Comparison of ENCODE assay signal across 10 cellular contexts in the genomic region with DNA sequence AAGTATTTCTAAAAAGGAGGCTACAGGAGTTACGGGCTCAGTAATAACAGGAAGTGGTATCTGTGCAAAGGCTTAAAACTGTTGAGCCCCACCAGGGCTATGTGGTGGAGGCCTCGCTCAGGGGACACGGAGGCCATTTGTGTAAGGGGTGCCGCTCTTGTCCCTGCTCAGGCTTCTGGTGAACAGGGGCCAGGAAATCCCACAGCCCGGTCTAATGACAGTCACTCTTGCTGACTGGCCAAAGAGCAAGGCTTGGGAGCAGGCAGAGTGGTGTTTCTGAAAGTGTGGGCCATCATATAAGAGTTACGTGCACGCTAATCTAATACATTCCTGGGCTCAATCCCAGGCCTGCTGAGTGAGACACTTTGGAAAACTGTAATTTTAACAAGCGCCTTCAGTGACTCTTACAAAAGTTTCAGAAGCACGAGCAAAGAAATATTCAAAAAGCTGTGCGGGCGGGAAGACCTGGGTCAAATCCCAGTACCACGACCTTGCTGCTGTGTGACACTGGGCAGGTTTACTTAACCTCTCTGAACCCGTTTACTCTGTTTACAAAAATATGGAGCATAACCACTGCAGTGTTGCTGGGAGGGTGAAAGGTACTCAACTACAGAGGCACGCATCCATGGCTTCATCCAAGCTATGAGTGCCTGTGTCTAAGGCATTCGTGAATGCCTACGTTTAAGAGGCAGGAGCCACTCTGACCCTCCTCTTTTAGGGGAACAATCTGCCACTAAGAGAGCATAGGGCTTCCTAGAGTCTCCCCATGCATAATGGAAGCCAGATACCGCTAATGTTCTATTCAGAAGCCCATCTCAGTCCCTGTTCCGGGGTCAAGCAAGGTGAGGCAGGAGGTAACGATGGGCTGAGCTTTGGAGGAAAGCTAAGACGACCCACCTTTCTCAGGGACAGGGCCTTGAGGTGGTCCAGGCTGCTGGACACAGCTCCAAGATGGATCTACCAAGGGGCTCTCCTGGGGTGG. TPM values are rescaled to one million over a fixed set of nuclear protein-coding genes. Genes with fewer than 3 reads are reported as not detected.
DNase-seq lines count a peak whose midpoint lies in the region; ATAC-seq and TF ChIP-seq lines count a peak whose summit lies in the region.
"Had no signal": no experiment of that assay in that cellular context is flagged by ENCODE, and none has a peak within 500 bp of the region (broad histone marks: within the 10 kb centered on the region; RNA-seq: fewer than 3 reads in every experiment).

No MANE protein-coding gene starts in this region.

- TF ChIP-seq POLR2A in sigmoid colon (IDR thresholded peaks at IDR 0.05): no peak

- peak in 3 of 5 donors; percentile 47 to 62 (median 58) for DNase-seq in CD8-positive, alpha-beta memory T cell
- DNase-seq in SKM-1 (lab: John Stamatoyannopoulos, UW; ENCODE audit: unreplicated experiment) (peak; percentile 44), epithelial cell of proximal tubule (ENCODE audit: low read depth) (no peak), sigmoid colon (no peak), COR-L47 (lab: John Stamatoyannopoulos, UW) (no peak)
- DNase-seq: mammary epithelial cell, NCI-H1092 treated with DMSO at 0.1 percent for 48 hours had no signal

- peaks cover 0 to 4% of the 10 kb centered on the region in 2 donors for H3K27me3 Mint-ChIP-seq in CD8-positive, alpha-beta memory T cell

- TF ChIP-seq EP300 in sigmoid colon (IDR thresholded peaks at IDR 0.05): no peak

- peak overlapping the region; percentile 93 to 99 (median 96) for H3K27ac Mint-ChIP-seq in CD8-positive, alpha-beta memory T cell

- intact Hi-C loops in sigmoid colon (cut with DNase I): loop anchor here (5.0 to 10.0 kb wide), 3 partner anchors 69 to 186 kb away; no protein-coding TSS in a partner anchor

- peak overlapping the region; percentile 63 for H3K27ac ChIP-seq in CD8-positive, alpha-beta memory T cell (ENCODE audit: low read depth, low read length)
- peak overlapping the region; percentile 73 to 95 (median 84) for H3K27ac ChIP-seq in sigmoid colon

- peaks cover 0 to 3% (median 0%) of the 10 kb centered on the region in 5 donors for H3K9me3 Mint-ChIP-seq in CD8-positive, alpha-beta memory T cell

- ATAC-seq in HG02623 (IDR thresholded peaks at IDR 0.05; ENCODE audit: unreplicated experiment): no peak
- ATAC-seq in HG02678 (IDR thresholded peaks at IDR 0.05; ENCODE audit: unreplicated experiment): no peak
- ATAC-seq in HG02840 (IDR thresholded peaks at IDR 0.05; ENCODE audit: low FRiP score, unreplicated experiment): no peak

- 67 to 77% methylated on average over 20 of the region's 20 CpGs for WGBS in sigmoid colon, 2 donors

- POLR2A ChIA-PET in CD8-positive, alpha-beta memory T cell (lab: Charles Lee): interaction anchor here (0.6 to 2.7 kb wide), 7 partner anchors 14 to 422 kb away, joined by 3 to 11 read pairs (median 3); partner anchors contain the start of gene UBE3A

- no peak for TF ChIP-seq CTCF in epithelial cell of proximal tubule (conservative IDR thresholded peaks at IDR 0.05; ENCODE audit: low read depth, low read length)
- no peak for TF ChIP-seq CTCF in sigmoid colon (IDR thresholded peaks at IDR 0.05)

- H3K4me3 Mint-ChIP-seq in CD8-positive, alpha-beta memory T cell: peak overlapping the region; percentile 88 to 99 (median 94)

- peak overlapping the region; percentile 77 for H3K4me3 ChIP-seq in CD8-positive, alpha-beta memory T cell (ENCODE audit: low read length)
- peak overlapping the region; percentile 77 for H3K4me3 ChIP-seq in epithelial cell of proximal tubule (ENCODE audit: low read depth, low read length)
- H3K4me3 ChIP-seq in sigmoid colon: peak overlapping the region; percentile 39 to 68 (median 66)

- no peaks in the 10 kb centered on the region for H3K9me3 ChIP-seq in CD8-positive, alpha-beta memory T cell (ENCODE audit: low read length)
- H3K9me3 ChIP-seq in sigmoid colon: no peaks in the 10 kb centered on the region

- H3K4me1 Mint-ChIP-seq in CD8-positive, alpha-beta memory T cell: peaks cover 53 to 66% (median 57%) of the 10 kb centered on the region in 3 donors

- CTCF ChIA-PET in CD8-positive, alpha-beta memory T cell (lab: Charles Lee): interaction anchor here (1.2 to 4.3 kb wide), 5 partner anchors 7 to 77 kb away, joined by 4 to 31 read pairs (median 11); no protein-coding TSS in a partner anchor

- H3K36me3 ChIP-seq in CD8-positive, alpha-beta memory T cell (ENCODE audit: insufficient read depth, low read length): no peaks in the 10 kb centered on the region
- no peaks in the 10 kb centered on the region for H3K36me3 ChIP-seq in sigmoid colon

- H3K36me3 Mint-ChIP-seq in CD8-positive, alpha-beta memory T cell: peaks cover 0 to 36% (median under 1%) of the 10 kb centered on the region in 3 donors

- peaks cover 45% of the 10 kb centered on the region for H3K4me1 ChIP-seq in CD8-positive, alpha-beta memory T cell (ENCODE audit: insufficient read depth, low read length)
- peaks cover 0 to 48% (median 42%) of the 10 kb centered on the region in 4 donors for H3K4me1 ChIP-seq in sigmoid colon

- H3K27me3 ChIP-seq in CD8-positive, alpha-beta memory T cell (ENCODE audit: insufficient read depth, low read length, poor library complexity, severe bottlenecking): no peaks in the 10 kb centered on the region
- H3K27me3 ChIP-seq in sigmoid colon: no peaks in the 10 kb centered on the region

RNA-seq across cellular contexts. Expression of gene ATP10A, which starts 2.0 kb away (rescaled TPM):
- 10 to 100 TPM; 24.0 to 28.9 TPM for total RNA-seq in CD8-positive, alpha-beta memory T cell
- polyA plus RNA-seq in CD8-positive, alpha-beta memory T cell: 8.2 TPM
- total RNA-seq in epithelial cell of proximal tubule (13.0 and 13.2 TPM in 2 replicates), sigmoid colon (1 to 10 TPM; 1.8 to 7.7 (median 5.0) TPM)
- 1 to 10 TPM in 2 of 3 donors, under 1 TPM in 1; 0.23 to 3.2 (median 1.2) TPM for polyA plus RNA-seq in sigmoid colon
- polyA plus RNA-seq: mammary epithelial cell had no signal

Comparison
In these comparisons a context has a peak if more than half of its experiments do, and no peak if none do; other contexts are left out.
1. DNase-seq: peak in CD8-positive, alpha-beta memory T cell (3 of 5) and SKM-1 (single experiment); none in epithelial cell of proximal tubule (single experiment), sigmoid colon (single experiment) and COR-L47 (single experiment).
2. Peak in every context shown above with its lines, with median percentiles within 50 percentile points of each other: H3K4me3 ChIP-seq.